Comparison of ENCODE assay signal across 11 cellular contexts in genomic region chr22:42296381-42296853, GRCh38. TPM values are rescaled to one million over a fixed set of nuclear protein-coding genes. Genes with fewer than 3 reads are reported as not detected.
A peak's percentile ranks its signal among the peaks of the same experiment; 100 is the strongest.
DNase-seq lines count a peak whose midpoint lies in the region; ATAC-seq and FAIRE-seq lines count a peak whose summit lies in the region.
"Had no signal": no experiment of that assay in that cellular context is flagged by ENCODE, and none has a peak within 500 bp of the region (broad histone marks: within the 10 kb centered on the region; RNA-seq: fewer than 3 reads in every experiment).

No MANE protein-coding gene starts in this region.

- no peaks in the 10 kb centered on the region for H3K36me3 Mint-ChIP-seq in immature natural killer cell

- no peak for ATAC-seq in GM21447 (IDR thresholded peaks at IDR 0.05; ENCODE audit: unreplicated experiment)

- DNase-seq in NCI-H748 (lab: John Stamatoyannopoulos, UW; ENCODE audit: unreplicated experiment) = peak; percentile 25
- DNase-seq in NCI-H748 treated with DMSO at 0.1 percent for 48 hours (lab: John Stamatoyannopoulos, UW) = no peak
- DNase-seq in NCI-H2171 (lab: John Stamatoyannopoulos, UW) = peak; percentile 86
- peak; percentile 11 for DNase-seq in effector CD8-positive, alpha-beta T cell (lab: John Stamatoyannopoulos, UW)
- peak; percentile 63 for DNase-seq in putamen (ENCODE audit: low spot score)
- DNase-seq in GM19239 (ENCODE audit: insufficient read length, low spot score) = no peak
- DNase-seq in immature natural killer cell = no peak
- DNase-seq: mesendoderm had no signal

- H3K4me3 Mint-ChIP-seq in immature natural killer cell = no peak overlapping the region

- H3K27me3 Mint-ChIP-seq in immature natural killer cell (ENCODE audit: low read depth in 3 of 3) = peaks cover 0 to 7% (median 4%) of the 10 kb centered on the region in 3 donors

- no peaks in the 10 kb centered on the region for H3K9me3 Mint-ChIP-seq in immature natural killer cell

- H3K4me1 Mint-ChIP-seq in immature natural killer cell = peaks cover 15 to 23% of the 10 kb centered on the region in 2 donors

- FAIRE-seq in GM19239 (lab: Jason Lieb, UNC) = no peak
- FAIRE-seq: colon, TTC549 had no signal

- no peak overlapping the region for H3K27ac Mint-ChIP-seq in immature natural killer cell

RNA-seq across cellular contexts. Expression of gene TCF20, which starts 26.0 kb away (rescaled TPM):
- 1 to 10 TPM in 2 of 3 donors, under 1 TPM in 1; 0.12 to 2.4 (median 1.4) TPM for polyA plus RNA-seq in immature natural killer cell

Comparison
In these comparisons a context has a peak if more than half of its experiments do, and no peak if none do; other contexts are left out.
1. DNase-seq: peak in NCI-H748 (single experiment), NCI-H2171 (single experiment), effector CD8-positive, alpha-beta T cell (single experiment) and putamen (single experiment); none in NCI-H748 treated with DMSO at 0.1 percent for 48 hours (single experiment), GM19239 (single experiment) and immature natural killer cell (0 of 3).